13 cellular contexts compared by ENCODE assay signal in genomic region chr4:169341490-169341889, GRCh38.
DNase-seq lines count a peak whose midpoint lies in the region; ATAC-seq and TF ChIP-seq lines count a peak whose summit lies in the region.
"Had no signal": no experiment of that assay in that cellular context is flagged by ENCODE, and none has a peak within 500 bp of the region (broad histone marks: within the 10 kb centered on the region; RNA-seq: fewer than 3 reads in every experiment).

No MANE protein-coding gene starts in this region.

- peak; percentile 65 for ATAC-seq in GM19351 (IDR thresholded peaks at IDR 0.05; ENCODE audit: unreplicated experiment)
- ATAC-seq in HG02884 (IDR thresholded peaks at IDR 0.05; ENCODE audit: unreplicated experiment), result peak; percentile 66
- ATAC-seq in GM19467 (IDR thresholded peaks at IDR 0.05; ENCODE audit: unreplicated experiment), result no peak
- ATAC-seq: A549, foreskin keratinocyte, T-helper 17 cell had no signal

- in situ Hi-C loops in astrocyte of the cerebellum (cut with HindIII; ENCODE audit: low sequenced_read_pairs), result loop anchor here (5.0 kb wide), 1 partner anchor 96 kb away; no protein-coding TSS in a partner anchor

- POLR2A ChIA-PET in AG04450 (lab: Yijun Ruan, JAX), result interaction anchor here (0.8 to 1.1 kb wide), 5 partner anchors 22 to 331 kb away, joined by 3 to 5 read pairs (median 3); partner anchors contain the start of gene CBR4

- H3K9me3 ChIP-seq in AG04450 (ENCODE audit: control insufficient read depth, insufficient read depth, low read length) (no peaks in the 10 kb centered on the region), colonic mucosa (no peaks in the 10 kb centered on the region)
- H3K9me3 ChIP-seq: A549, thyroid gland had no signal

- no peaks in the 10 kb centered on the region for H3K36me3 ChIP-seq in colonic mucosa
- H3K36me3 ChIP-seq: thyroid gland had no signal

- intact Hi-C loops in colonic mucosa (cut with DNase I), result no loop called here

- no peaks in the 10 kb centered on the region for H3K27me3 ChIP-seq in AG04450 (ENCODE audit: control insufficient read depth, insufficient read depth, low read length)
- no peaks in the 10 kb centered on the region for H3K27me3 ChIP-seq in colonic mucosa
- H3K27me3 ChIP-seq: foreskin keratinocyte, thyroid gland had no signal

- TF ChIP-seq CTCF in AG04450 (IDR thresholded peaks at IDR 0.05; ENCODE audit: low read depth, low read length) (no peak), astrocyte of the cerebellum (IDR thresholded peaks at IDR 0.05; ENCODE audit: low read depth, low read length, missing control alignments) (no peak), colonic mucosa (IDR thresholded peaks at IDR 0.05) (no peak)

- DNase-seq in AG04450 (ENCODE audit: low read depth, low spot score), result peak; percentile 81
- DNase-seq in astrocyte of the cerebellum (ENCODE audit: low read depth), result peak; percentile 95
- DNase-seq in colonic mucosa, result no peak
- DNase-seq in COLO829 (ENCODE audit: low spot score), result no peak
- DNase-seq in NCI-H187 (lab: John Stamatoyannopoulos, UW), result no peak
- DNase-seq: foreskin keratinocyte; stimulated activated CD4-positive, alpha-beta T cell treated with anti-CD3 and anti-CD28 coated beads, Interleukin-4, amount 100 ng/mL, for 24 hours; T-helper 17 cell; thyroid gland had no signal

- no peaks in the 10 kb centered on the region for H3K4me1 ChIP-seq in colonic mucosa
- H3K4me1 ChIP-seq: thyroid gland had no signal

- peak overlapping the region; percentile 73 for H3K27ac ChIP-seq in AG04450 (ENCODE audit: low read depth, low read length)
- no peak overlapping the region for H3K27ac ChIP-seq in colonic mucosa
- H3K27ac ChIP-seq: A549, foreskin keratinocyte, thyroid gland had no signal

- no peak overlapping the region for H3K9ac ChIP-seq in colonic mucosa (ENCODE audit: low read depth in 2 of 2, low read length in 2 of 2)

- no peak overlapping the region for H3K4me3 ChIP-seq in AG04450 (ENCODE audit: low read depth, low read length)
- H3K4me3 ChIP-seq in astrocyte of the cerebellum (ENCODE audit: low read depth, low read length), result no peak overlapping the region
- no peak overlapping the region for H3K4me3 ChIP-seq in colonic mucosa
- H3K4me3 ChIP-seq: A549, thyroid gland had no signal

- CTCF ChIA-PET in AG04450 (lab: Charles Lee), result no interaction called here

Comparison
In these comparisons a context has a peak if more than half of its experiments do, and no peak if none do; other contexts are left out.
1. DNase-seq: peak in AG04450 (single experiment) and astrocyte of the cerebellum (single experiment); none in colonic mucosa (single experiment), COLO829 (single experiment) and NCI-H187 (0 of 2).